Comparison of ENCODE assay signal across 25 cellular contexts in genomic region chr9:123639743-123640142, GRCh38.
DNase-seq lines count a peak whose midpoint lies in the region; ATAC-seq, FAIRE-seq and TF ChIP-seq lines count a peak whose summit lies in the region.
"Had no signal": no experiment of that assay in that cellular context is flagged by ENCODE, and none has a peak within 500 bp of the region (broad histone marks: within the 10 kb centered on the region; RNA-seq: fewer than 3 reads in every experiment).

No MANE protein-coding gene starts in this region.

- no peaks in the 10 kb centered on the region for H3K9me3 ChIP-seq in OCI-LY1 (ENCODE audit: low read length)
- H3K9me3 ChIP-seq in K562 (replicated peaks; ENCODE audit: control insufficient read depth, insufficient read depth, low read depth, low read length): no peaks in the 10 kb centered on the region
- no peaks in the 10 kb centered on the region for H3K9me3 ChIP-seq in hepatocyte (ENCODE audit: low read depth)
- H3K9me3 ChIP-seq: A549, BE2C had no signal

- CTCF ChIA-PET in K562 (lab: Yijun Ruan, JAX; ENCODE audit: low intra/inter-chr PET ratio): no interaction called here

- H2AFZ ChIP-seq in OCI-LY1 (ENCODE audit: low read length) (no peak overlapping the region), K562 (ENCODE audit: low read depth, low read length) (no peak overlapping the region), hepatocyte (no peak overlapping the region)
- H2AFZ ChIP-seq: GM23338 had no signal

- H3K4me3 Mint-ChIP-seq in natural killer cell: peak overlapping the region; percentile 0
- H3K4me3 Mint-ChIP-seq in natural killer cell treated with Interleukin-12 subunit alpha and Interleukin-12 subunit beta and Interleukin-15 and Interleukin-18, amount 100 ng/mL, for 72 hours: no peak overlapping the region
- H3K4me3 Mint-ChIP-seq in stimulated activated naive B cell treated with anti-CD40 and anti-IgM and Interleukin-4, amounts not matched to agents 10 μg/mL and 1 μg/mL and 100 μg/mL, for 72 hours: no peak overlapping the region
- H3K4me3 Mint-ChIP-seq: CD14-positive monocyte; CD4-positive, alpha-beta T cell; GM23338; H9 had no signal

- H3K27ac ChIP-seq in OCI-LY1 (ENCODE audit: low read depth, low read length, poor library complexity, severe bottlenecking): peak overlapping the region; percentile 17
- H3K27ac ChIP-seq in K562 (ENCODE audit: extremely low read depth, low read depth, low read length): no peak overlapping the region
- H3K27ac ChIP-seq in hepatocyte: no peak overlapping the region
- H3K27ac ChIP-seq: A549 had no signal

- H3K4me1 ChIP-seq in OCI-LY1 (ENCODE audit: insufficient read depth, low read length, severe bottlenecking): peaks cover 52% of the 10 kb centered on the region
- peaks cover 7 to 9% of the 10 kb centered on the region in 2 experiments; a peak in 3 of 5 replicates for H3K4me1 ChIP-seq in K562 (replicated peaks in 1 of 2; ENCODE audit: control insufficient read depth in 2 of 2, insufficient read depth in 2 of 2, low read length in 2 of 2)
- peaks cover 4% of the 10 kb centered on the region for H3K4me1 ChIP-seq in hepatocyte (ENCODE audit: insufficient read depth)

- H3K9ac ChIP-seq in OCI-LY1 (ENCODE audit: low read length) (no peak overlapping the region), K562 (ENCODE audit: insufficient read depth in 1 of 2, low read depth in 2 of 2, low read length in 2 of 2) (no peak overlapping the region)
- H3K9ac ChIP-seq: BLaER1 treated with 17β-estradiol and CSF1 and Interleukin-3, amounts not matched to agents 10 nM and 100 nM had no signal

- no peak for TF ChIP-seq RAD21 in K562 (CRISPR knock-in tag; conservative IDR thresholded peaks at IDR 0.05 in 1 of 2, IDR thresholded peaks at IDR 0.05 in 1 of 2)

- in situ Hi-C loops in K562 (cut with MboI): no loop called here

- H3K36me3 ChIP-seq in OCI-LY1 (ENCODE audit: insufficient read depth, low read length) (no peaks in the 10 kb centered on the region), K562 (ENCODE audit: control insufficient read depth, insufficient read depth, low read length) (no peaks in the 10 kb centered on the region), hepatocyte (replicated peaks; ENCODE audit: insufficient read depth, low read depth) (no peaks in the 10 kb centered on the region)
- H3K36me3 ChIP-seq: BE2C had no signal

- no peak for TF ChIP-seq POLR2A in K562 (conservative IDR thresholded peaks at IDR 0.05)

- H3K9me2 ChIP-seq in OCI-LY1 (ENCODE audit: low read depth, low read length) (no peaks in the 10 kb centered on the region), hepatocyte (replicated peaks; ENCODE audit: insufficient read depth) (no peaks in the 10 kb centered on the region)

- no peaks in the 10 kb centered on the region for H3K9me1 ChIP-seq in K562 (ENCODE audit: control insufficient read depth, insufficient read depth, low read length)

- H3K27ac Mint-ChIP-seq in natural killer cell: peak overlapping the region in 1 of 2 donors; percentile 34
- peak overlapping the region in 1 of 2 donors; percentile 45 for H3K27ac Mint-ChIP-seq in natural killer cell treated with Interleukin-12 subunit alpha and Interleukin-12 subunit beta and Interleukin-15 and Interleukin-18, amount 100 ng/mL, for 72 hours
- peak overlapping the region; percentile 56 for H3K27ac Mint-ChIP-seq in stimulated activated naive B cell treated with anti-CD40 and anti-IgM and Interleukin-4, amounts not matched to agents 10 μg/mL and 1 μg/mL and 100 μg/mL, for 72 hours
- H3K27ac Mint-ChIP-seq: CD4-positive, alpha-beta T cell; GM23338; H9 had no signal

- TF ChIP-seq EP300 in K562 (IDR thresholded peaks at IDR 0.05; ENCODE audit: low read length): no peak

- peaks cover 45 to 46% of the 10 kb centered on the region in 2 donors for H3K4me1 Mint-ChIP-seq in natural killer cell
- peaks cover 23 to 35% of the 10 kb centered on the region in 2 donors for H3K4me1 Mint-ChIP-seq in natural killer cell treated with Interleukin-12 subunit alpha and Interleukin-12 subunit beta and Interleukin-15 and Interleukin-18, amount 100 ng/mL, for 72 hours (ENCODE audit: low read depth in 2 of 2)
- peaks cover 12 to 21% of the 10 kb centered on the region in 2 donors for H3K4me1 Mint-ChIP-seq in stimulated activated naive B cell treated with anti-CD40 and anti-IgM and Interleukin-4, amounts not matched to agents 10 μg/mL and 1 μg/mL and 100 μg/mL, for 72 hours

- FAIRE-seq in K562 (lab: Jason Lieb, UNC): no peak
- FAIRE-seq: A549, GM19239 had no signal

- H3K79me2 ChIP-seq in OCI-LY1 (ENCODE audit: insufficient read depth, low read length): no peaks in the 10 kb centered on the region
- no peaks in the 10 kb centered on the region for H3K79me2 ChIP-seq in K562 (ENCODE audit: control insufficient read depth, insufficient read depth, low read length)
- H3K79me2 ChIP-seq in hepatocyte: no peaks in the 10 kb centered on the region

- no peak for TF ChIP-seq CTCF in natural killer cell (IDR thresholded peaks at IDR 0.05)
- TF ChIP-seq CTCF in OCI-LY1 (IDR thresholded peaks at IDR 0.05; ENCODE audit: low read length): no peak
- no peak for TF ChIP-seq CTCF in K562 (IDR thresholded peaks at IDR 0.05 in 2 of 3, conservative IDR thresholded peaks at IDR 0.05 in 1 of 3; ENCODE audit: insufficient read depth in 2 of 3, low read depth in 1 of 3, low read length in 3 of 3)
- no peak for TF ChIP-seq CTCF in GM10266 (IDR thresholded peaks at IDR 0.05; ENCODE audit: control insufficient read depth, insufficient read depth, low read depth, missing control alignments)
- TF ChIP-seq CTCF in hepatocyte (IDR thresholded peaks at IDR 0.05; ENCODE audit: poor library complexity): no peak

- H3K27me3 ChIP-seq in OCI-LY1 (ENCODE audit: insufficient read depth, low read length) (no peaks in the 10 kb centered on the region), K562 (ENCODE audit: control insufficient read depth in 2 of 2, insufficient read depth in 2 of 2, low read length in 2 of 2) (no peaks in the 10 kb centered on the region), hepatocyte (no peaks in the 10 kb centered on the region)
- H3K27me3 ChIP-seq: BE2C; BLaER1 treated with 17β-estradiol and CSF1 and Interleukin-3, amounts not matched to agents 10 nM and 100 nM had no signal

- H4K20me1 ChIP-seq in OCI-LY1 (ENCODE audit: insufficient read depth, low read length) (no peaks in the 10 kb centered on the region), K562 (replicated peaks; ENCODE audit: control insufficient read depth, insufficient read depth, low read length) (0 out of 2 replicates have a peak, but pooled peaks cover 5% of the 10 kb centered on the region), hepatocyte (ENCODE audit: insufficient read depth, poor library complexity, severe bottlenecking) (peaks cover 3% of the 10 kb centered on the region)

- ATAC-seq in natural killer cell: no peak
- no peak for ATAC-seq in natural killer cell treated with Interleukin-12 subunit alpha and Interleukin-12 subunit beta and Interleukin-15 and Interleukin-18, amount 100 ng/mL, for 72 hours
- ATAC-seq in K562: no peak
- no peak for ATAC-seq in stimulated activated naive B cell treated with anti-CD40 and anti-IgM and Interleukin-4, amounts not matched to agents 10 μg/mL and 1 μg/mL and 100 μg/mL, for 72 hours (replicated peaks)
- ATAC-seq: A549, GM23338, HCT116 had no signal

- peaks cover 7 to 20% of the 10 kb centered on the region in 2 donors for H3K27me3 Mint-ChIP-seq in natural killer cell (ENCODE audit: low read depth in 2 of 2)
- peaks cover 0 to 10% of the 10 kb centered on the region in 2 donors for H3K27me3 Mint-ChIP-seq in natural killer cell treated with Interleukin-12 subunit alpha and Interleukin-12 subunit beta and Interleukin-15 and Interleukin-18, amount 100 ng/mL, for 72 hours
- H3K27me3 Mint-ChIP-seq in stimulated activated naive B cell treated with anti-CD40 and anti-IgM and Interleukin-4, amounts not matched to agents 10 μg/mL and 1 μg/mL and 100 μg/mL, for 72 hours: no peaks in the 10 kb centered on the region
- H3K27me3 Mint-ChIP-seq: CD4-positive, alpha-beta T cell had no signal

- no TSS peak for BruUV-seq in K562 (replicated peaks; lab: Mats Ljungman, UMichigan)

- H3K9me3 Mint-ChIP-seq in natural killer cell: no peaks in the 10 kb centered on the region
- no peaks in the 10 kb centered on the region for H3K9me3 Mint-ChIP-seq in natural killer cell treated with Interleukin-12 subunit alpha and Interleukin-12 subunit beta and Interleukin-15 and Interleukin-18, amount 100 ng/mL, for 72 hours
- H3K9me3 Mint-ChIP-seq in stimulated activated naive B cell treated with anti-CD40 and anti-IgM and Interleukin-4, amounts not matched to agents 10 μg/mL and 1 μg/mL and 100 μg/mL, for 72 hours: no peaks in the 10 kb centered on the region
- H3K9me3 Mint-ChIP-seq: CD4-positive, alpha-beta T cell; GM23338; H9 had no signal

- POLR2A ChIA-PET in K562 (lab: Yijun Ruan, JAX): interaction anchor here (0.8 kb wide), 1 partner anchor 195 kb away, joined by 4 read pairs; no protein-coding TSS in a partner anchor

- H3F3A ChIP-seq in OCI-LY1 (ENCODE audit: insufficient read depth, low read length): 0 out of 2 replicates have a peak, but pooled peaks cover 4% of the 10 kb centered on the region

- intact Hi-C loops in natural killer cell (cut with micrococcal nuclease): no loop called here
- intact Hi-C loops in K562 (cut with micrococcal nuclease): no loop called here

- no peak for DNase-seq in natural killer cell
- no peak for DNase-seq in natural killer cell treated with Interleukin-12 subunit alpha and Interleukin-12 subunit beta and Interleukin-15 and Interleukin-18, amount 100 ng/mL, for 72 hours (ENCODE audit: low spot score)
- no peak for DNase-seq in K562 (ENCODE audit: extremely low read depth in 1 of 4, low spot score in 3 of 4)
- DNase-seq in stimulated activated naive B cell treated with anti-CD40 and anti-IgM and Interleukin-4, amounts not matched to agents 10 μg/mL and 1 μg/mL and 100 μg/mL, for 72 hours: no peak
- DNase-seq in GM10266 (ENCODE audit: extremely low spot score): no peak
- DNase-seq in hepatocyte (ENCODE audit: low spot score): no peak
- DNase-seq in NCI-H1092 treated with DMSO at 0.1 percent for 48 hours (lab: John Stamatoyannopoulos, UW): no peak
- DNase-seq: 8988T; ACHN; AML-193; BE2C; Calu3; CD4-positive, alpha-beta T cell; COR-L47; DMS53; DMS79 treated with DMSO at 0.1 percent for 48 hours; GF-D8; H9 had no signal

- peaks cover 7% of the 10 kb centered on the region for H3K36me3 Mint-ChIP-seq in natural killer cell
- peaks cover 6% of the 10 kb centered on the region for H3K36me3 Mint-ChIP-seq in natural killer cell treated with Interleukin-12 subunit alpha and Interleukin-12 subunit beta and Interleukin-15 and Interleukin-18, amount 100 ng/mL, for 72 hours
- H3K36me3 Mint-ChIP-seq in stimulated activated naive B cell treated with anti-CD40 and anti-IgM and Interleukin-4, amounts not matched to agents 10 μg/mL and 1 μg/mL and 100 μg/mL, for 72 hours: peaks cover 2 to 11% of the 10 kb centered on the region in 2 donors

- WGBS in K562 (ENCODE audit: insufficient coverage, low coverage, missing lambda C conversion rate): no CpG with 5 or more reads among the region's 1 CpG
- WGBS in hepatocyte (ENCODE audit: low lambda C conversion rate, missing lambda C conversion rate): 100% methylated on average over 1 of the region's 1 CpG

- H3K4me3 ChIP-seq in OCI-LY1 (ENCODE audit: low read depth, low read length, poor library complexity, severe bottlenecking) (no peak overlapping the region), K562 (no peak overlapping the region), hepatocyte (no peak overlapping the region)
- H3K4me3 ChIP-seq: A549; BLaER1 treated with 17β-estradiol and CSF1 and Interleukin-3, amounts not matched to agents 10 nM and 100 nM; GM23338 had no signal

- no peak overlapping the region for H3K4me2 ChIP-seq in OCI-LY1 (ENCODE audit: low read length)
- H3K4me2 ChIP-seq in K562 (ENCODE audit: insufficient read depth, low read length): no peak overlapping the region
- H3K4me2 ChIP-seq in hepatocyte: no peak overlapping the region
- H3K4me2 ChIP-seq: A549, GM23338 had no signal
